In genomic region chr1:1908506-1908791, GRCh38 we compare ENCODE assay signal across 9 cellular contexts. TPM values are rescaled to one million over a fixed set of nuclear protein-coding genes. Genes with fewer than 3 reads are reported as not detected.
DNase-seq lines count a peak whose midpoint lies in the region; ATAC-seq and TF ChIP-seq lines count a peak whose summit lies in the region.
"Had no signal": no experiment of that assay in that cellular context is flagged by ENCODE, and none has a peak within 500 bp of the region (broad histone marks: within the 10 kb centered on the region; RNA-seq: fewer than 3 reads in every experiment).

No MANE protein-coding gene starts in this region.

- no peak for TF ChIP-seq EP300 in upper lobe of left lung (IDR thresholded peaks at IDR 0.05)

- peak overlapping the region; percentile 86 to 88 for H3K27ac ChIP-seq in ascending aorta
- peak overlapping the region; percentile 76 to 88 (median 82) for H3K27ac ChIP-seq in right lobe of liver
- H3K27ac ChIP-seq in upper lobe of left lung, result peak overlapping the region; percentile 85 to 97 (median 90)

- in situ Hi-C loops in GM13977 (cut with MboI; ENCODE audit: low pct_unique_long_range_greater_than_20kb, low sequenced_read_pairs, unreplicated experiment), result loop anchor here (10.0 kb wide), 1 partner anchor 124 kb away; no protein-coding TSS in a partner anchor

- H3K9me3 ChIP-seq in ascending aorta (no peaks in the 10 kb centered on the region), right lobe of liver (no peaks in the 10 kb centered on the region), upper lobe of left lung (no peaks in the 10 kb centered on the region)

- no CpG with 5 or more reads among the region's 21 CpGs for WGBS in right lobe of liver (ENCODE audit: insufficient coverage, low coverage, low lambda C conversion rate, missing lambda C conversion rate)
- 0% methylated on average over 5 to 13 of the region's 21 CpGs for WGBS in upper lobe of left lung, 2 donors

- TF ChIP-seq CTCF in GM13977 (IDR thresholded peaks at IDR 0.05; ENCODE audit: extremely low read depth, insufficient read depth, missing control alignments) (no peak), ascending aorta (IDR thresholded peaks at IDR 0.05) (no peak), right lobe of liver (IDR thresholded peaks at IDR 0.05) (no peak), upper lobe of left lung (IDR thresholded peaks at IDR 0.05) (no peak)

- DNase-seq in GM13977 (ENCODE audit: low spot score), result peak; percentile 58
- no peak for DNase-seq in ascending aorta (ENCODE audit: low spot score in 2 of 2)
- DNase-seq in right lobe of liver, result peak in 2 of 3 donors; percentile 65 to 75
- DNase-seq in upper lobe of left lung, result no peak
- DNase-seq in epidermal melanocyte (ENCODE audit: insufficient read length, low spot score), result no peak
- DNase-seq in NCI-H774 (lab: John Stamatoyannopoulos, UW), result no peak
- no peak for DNase-seq in middle frontal gyrus (ENCODE audit: extremely low spot score, low spot score)

- H3K4me1 ChIP-seq in ascending aorta (peaks cover 4 to 22% of the 10 kb centered on the region in 2 donors), right lobe of liver (peaks cover 3 to 18% (median 4%) of the 10 kb centered on the region in 4 donors), upper lobe of left lung (peaks cover 10 to 26% (median 15%) of the 10 kb centered on the region in 4 donors)

- H3K4me3 ChIP-seq in ascending aorta (peak overlapping the region; percentile 71 to 84), right lobe of liver (peak overlapping the region; percentile 73 to 81 (median 75)), upper lobe of left lung (peak overlapping the region; percentile 60 to 79 (median 74))

- intact Hi-C loops in ascending aorta (cut with DNase I) (loop anchor here (5.0 kb wide), 3 partner anchors 166 to 396 kb away; partner anchors contain the start of genes ATAD3A and MIB2), right lobe of liver (cut with DNase I) (loop anchor here (5.0 to 10.0 kb wide), 3 partner anchors 114 to 154 kb away; no protein-coding TSS in a partner anchor)

- no peaks in the 10 kb centered on the region for H3K36me3 ChIP-seq in ascending aorta
- H3K36me3 ChIP-seq in right lobe of liver, result no peaks in the 10 kb centered on the region
- no peaks in the 10 kb centered on the region for H3K36me3 ChIP-seq in upper lobe of left lung

- TF ChIP-seq POLR2A in right lobe of liver (IDR thresholded peaks at IDR 0.05) (no peak), upper lobe of left lung (IDR thresholded peaks at IDR 0.05) (no peak)

- ATAC-seq in HG03196 (IDR thresholded peaks at IDR 0.05; ENCODE audit: unreplicated experiment) (peak; percentile 8), right lobe of liver (peak; percentile 0 to 6 (median 4)), upper lobe of left lung (ENCODE audit: low FRiP score in 2 of 2) (no peak)

- no peaks in the 10 kb centered on the region for H3K27me3 ChIP-seq in ascending aorta
- H3K27me3 ChIP-seq in right lobe of liver, result no peaks in the 10 kb centered on the region
- no peaks in the 10 kb centered on the region for H3K27me3 ChIP-seq in upper lobe of left lung

RNA-seq across cellular contexts. Expression of gene CALML6, which starts 6.6 kb away (rescaled TPM):
- not detected for total RNA-seq in ascending aorta
- total RNA-seq in right lobe of liver, result 1 to 10 TPM in 1 of 6 experiments, under 1 TPM in 3, not detected in 2; 0.44 to 1.4 (median 0.58) TPM
- total RNA-seq in upper lobe of left lung, result under 1 TPM in 3 of 6 donors, not detected in 3; 0.37 to 0.57 (median 0.39) TPM

RNA-seq across cellular contexts. Expression of gene TMEM52, which starts 10.6 kb away (rescaled TPM):
- total RNA-seq in ascending aorta (not detected), right lobe of liver (10 to 100 TPM in 1 of 6 experiments, 1 to 10 TPM in 5; 2.3 to 13.2 (median 6.0) TPM), upper lobe of left lung (1 to 10 TPM in 4 of 6 donors, under 1 TPM in 1, not detected in 1; 0.59 to 3.8 (median 2.7) TPM)
- total RNA-seq: T-helper 2 cell treated with Interferon-gamma antibody and Interleukin-4, amounts not matched to agents 100 ng/mL and 5 ng/mL, for 36 hours had no signal

RNA-seq across cellular contexts. Expression of gene GNB1, which starts 17.6 kb away (rescaled TPM):
- 170 TPM for total RNA-seq in ascending aorta
- 100 to 1,000 TPM in 4 of 6 experiments, 10 to 100 TPM in 2; 85.9 to 147 (median 104) TPM for total RNA-seq in right lobe of liver
- 100 to 1,000 TPM; 126 to 386 (median 173) TPM for total RNA-seq in upper lobe of left lung

Comparison
In these comparisons a context has a peak if more than half of its experiments do, and no peak if none do; other contexts are left out.
1. DNase-seq: peak in GM13977 (single experiment) and right lobe of liver (2 of 3); none in ascending aorta (0 of 2), upper lobe of left lung (0 of 2), epidermal melanocyte (single experiment), NCI-H774 (single experiment) and middle frontal gyrus (single experiment).
2. ATAC-seq: peak in HG03196 (single experiment) and right lobe of liver (4 of 4); none in upper lobe of left lung (0 of 2).
3. Peak in every context shown above with its lines, with median percentiles within 50 percentile points of each other: H3K27ac ChIP-seq and H3K4me3 ChIP-seq.